ENCODE assay signal across 32 cellular contexts in the genomic region with DNA sequence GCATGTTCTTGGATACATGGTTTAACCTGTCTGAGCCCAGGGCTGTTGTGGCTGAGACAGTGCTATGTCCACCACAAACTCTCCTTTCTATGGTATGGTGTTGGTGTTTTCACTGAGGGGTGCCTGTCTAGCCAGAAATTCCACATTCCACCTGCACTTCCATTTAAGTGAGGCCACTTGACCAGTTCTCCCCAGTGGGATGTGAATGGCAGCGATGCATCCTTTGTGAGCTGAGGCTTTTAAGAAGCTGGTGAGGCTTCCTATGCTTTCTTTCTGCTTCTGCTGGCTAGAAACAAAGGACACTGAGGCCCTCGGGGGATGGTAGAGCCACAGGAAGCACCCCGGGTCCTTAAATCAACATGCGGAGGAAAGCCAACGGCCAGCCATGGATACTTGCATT.
DNase-seq lines count a peak whose midpoint lies in the region; ATAC-seq lines count a peak whose summit lies in the region.
"Had no signal": no experiment of that assay in that cellular context is flagged by ENCODE, and none has a peak within 500 bp of the region (broad histone marks: within the 10 kb centered on the region; RNA-seq: fewer than 3 reads in every experiment).

No MANE protein-coding gene starts in this region.

- H3K4me3 ChIP-seq in iPS-20b (ENCODE audit: low read length): peak overlapping the region; percentile 9; the same call in 1 of the 2 replicates
- H3K4me3 ChIP-seq: cardiac muscle cell, colonic mucosa, lower lobe of right lung, PC-9, tibial nerve had no signal

- DNase-seq in NCI-H748 (lab: John Stamatoyannopoulos, UW; ENCODE audit: unreplicated experiment) (peak; percentile 46), NCI-H748 treated with DMSO at 0.1 percent for 48 hours (lab: John Stamatoyannopoulos, UW) (no peak), NCI-H69 (lab: John Stamatoyannopoulos, UW) (peak; percentile 75), NCI-H1930 (lab: John Stamatoyannopoulos, UW) (no peak)
- DNase-seq: 8988T; activated CD4-positive, alpha-beta memory T cell treated with anti-CD3 and anti-CD28 coated beads for 36 hours; activated CD8-positive, alpha-beta memory T cell treated with anti-CD3 and anti-CD28 coated beads, Interleukin-2, amount 50 U/mL, for 4 hours; activated naive CD4-positive, alpha-beta T cell; activated naive CD8-positive, alpha-beta T cell treated with anti-CD3 and anti-CD28 coated beads, Interleukin-2, amount 50 U/mL, for 24 hours; colonic mucosa; DND-41; effector CD4-positive, alpha-beta T cell; GOT3; lower lobe of right lung; MM.1S; naive thymus-derived CD8-positive, alpha-beta T cell; NCI-H1105 treated with DMSO at 0.1 percent for 48 hours; NCI-H2081 treated with DMSO at 0.1 percent for 48 hours; NCI-H446 treated with DMSO at 0.1 percent for 48 hours; NK-92 treated with Interleukin-12 subunit alpha and Interleukin-12 subunit beta, amount 100 ng/mL, for 24 hours; stimulated activated CD4-positive, alpha-beta T cell treated with anti-CD3 and anti-CD28 coated beads, Interleukin-4, amount 100 ng/mL, for 1 hour; T-helper 17 cell had no signal

- H3K27me3 ChIP-seq in iPS-20b (ENCODE audit: insufficient read depth, low read length): peaks cover 5% of the 10 kb centered on the region; the same call in 1 of the 2 replicates
- H3K27me3 ChIP-seq: cardiac muscle cell, colonic mucosa, tibial nerve had no signal

- peak overlapping the region; percentile 7; the same call in 1 of the 2 replicates for H3K9ac ChIP-seq in iPS-20b (ENCODE audit: low read depth, low read length)

- peaks cover 18% of the 10 kb centered on the region for H3K4me1 ChIP-seq in iPS-20b (ENCODE audit: insufficient read depth, low read length)
- H3K4me1 ChIP-seq: colonic mucosa, lower lobe of right lung, tibial nerve had no signal

- H3K27ac ChIP-seq in iPS-20b (ENCODE audit: low read length): no peak overlapping the region
- H3K27ac ChIP-seq: C4-2B, cardiac muscle cell, colonic mucosa, lower lobe of right lung, PC-9, tibial nerve had no signal

- ATAC-seq in GM19035 (IDR thresholded peaks at IDR 0.05; ENCODE audit: unreplicated experiment) (no peak), HG03565 (IDR thresholded peaks at IDR 0.05; ENCODE audit: unreplicated experiment) (no peak)
- ATAC-seq in activated CD4-positive, CD25-positive, alpha-beta regulatory T cell treated with anti-CD3 and anti-CD28 coated beads, Interleukin-2, amount 50 U/mL, for 24 hours: no peak
- ATAC-seq: activated naive CD8-positive, alpha-beta T cell treated with anti-CD3 and anti-CD28 coated beads, Interleukin-2, amount 50 U/mL, for 24 hours; HepG2; naive thymus-derived CD8-positive, alpha-beta T cell; SK-N-SH treated with all-trans-retinoic acid at 6 μM for 48 hours; T-helper 17 cell had no signal

- no peaks in the 10 kb centered on the region for H3K36me3 ChIP-seq in iPS-20b (ENCODE audit: insufficient read depth, low read depth, low read length)
- H3K36me3 ChIP-seq: cardiac muscle cell, colonic mucosa, lower lobe of right lung, tibial nerve had no signal

- no peaks in the 10 kb centered on the region for H3K9me3 ChIP-seq in iPS-20b (ENCODE audit: insufficient read depth, low read depth, low read length)
- H3K9me3 ChIP-seq: colonic mucosa, lower lobe of right lung, tibial nerve had no signal

Comparison
In these comparisons a context has a peak if more than half of its experiments do, and no peak if none do; other contexts are left out.
1. DNase-seq: peak in NCI-H748 (single experiment) and NCI-H69 (single experiment); none in NCI-H748 treated with DMSO at 0.1 percent for 48 hours (single experiment) and NCI-H1930 (0 of 2).